ENCODE assay signal across 1 cellular context in the genomic region with DNA sequence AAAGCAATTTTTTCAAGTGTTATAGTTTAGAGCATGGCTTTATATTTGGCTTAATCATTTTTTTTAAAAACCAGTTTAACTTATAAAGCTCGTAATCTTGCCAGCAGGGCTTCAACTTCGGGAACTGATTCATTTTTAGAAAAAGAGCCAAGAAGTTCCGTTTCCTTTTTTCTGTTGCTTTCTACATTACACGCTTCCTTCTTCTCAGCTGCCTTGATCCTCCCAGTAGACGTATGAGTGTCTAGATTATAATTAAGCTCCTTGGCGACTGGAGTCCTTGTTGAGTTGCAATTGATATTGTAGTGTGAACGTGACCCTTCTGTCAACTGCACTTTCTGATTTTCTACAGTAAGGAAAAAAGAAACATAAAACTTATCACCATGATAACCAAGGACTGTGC.
TF ChIP-seq lines count a peak whose summit lies in the region.

No MANE protein-coding gene starts in this region.

TF ChIP-seq in SK-N-SH treated with all-trans-retinoic acid at 6 μM for 48 hours, 23 proteins besides CTCF, POLR2A, EP300 and RAD21 (continued from another document):
- TF ChIP-seq, protein P1, sequence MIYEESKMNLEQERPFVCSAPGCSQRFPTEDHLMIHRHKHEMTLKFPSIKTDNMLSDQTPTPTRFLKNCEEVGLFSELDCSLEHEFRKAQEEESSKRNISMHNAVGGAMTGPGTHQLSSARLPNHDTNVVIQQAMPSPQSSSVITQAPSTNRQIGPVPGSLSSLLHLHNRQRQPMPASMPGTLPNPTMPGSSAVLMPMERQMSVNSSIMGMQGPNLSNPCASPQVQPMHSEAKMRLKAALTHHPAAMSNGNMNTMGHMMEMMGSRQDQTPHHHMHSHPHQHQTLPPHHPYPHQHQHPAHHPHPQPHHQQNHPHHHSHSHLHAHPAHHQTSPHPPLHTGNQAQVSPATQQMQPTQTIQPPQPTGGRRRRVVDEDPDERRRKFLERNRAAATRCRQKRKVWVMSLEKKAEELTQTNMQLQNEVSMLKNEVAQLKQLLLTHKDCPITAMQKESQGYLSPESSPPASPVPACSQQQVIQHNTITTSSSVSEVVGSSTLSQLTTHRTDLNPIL (CRISPR knock-in tag; IDR thresholded peaks at IDR 0.05; ENCODE audit: low read depth) = no peak
- TF ChIP-seq TCF4 (CRISPR knock-in tag; IDR thresholded peaks at IDR 0.05; ENCODE audit: borderline replicate concordance) (no peak), GLIS3 (CRISPR knock-in tag; IDR thresholded peaks at IDR 0.05) (no peak), ZFP3 (CRISPR knock-in tag; IDR thresholded peaks at IDR 0.05) (no peak), ZNF8 (CRISPR knock-in tag; IDR thresholded peaks at IDR 0.05) (no peak), ZFP30 (CRISPR knock-in tag; IDR thresholded peaks at IDR 0.05) (no peak), OSR1 (CRISPR knock-in tag; IDR thresholded peaks at IDR 0.05) (no peak), SNAI2 (CRISPR knock-in tag; IDR thresholded peaks at IDR 0.05) (no peak)
- TF ChIP-seq, protein P2, sequence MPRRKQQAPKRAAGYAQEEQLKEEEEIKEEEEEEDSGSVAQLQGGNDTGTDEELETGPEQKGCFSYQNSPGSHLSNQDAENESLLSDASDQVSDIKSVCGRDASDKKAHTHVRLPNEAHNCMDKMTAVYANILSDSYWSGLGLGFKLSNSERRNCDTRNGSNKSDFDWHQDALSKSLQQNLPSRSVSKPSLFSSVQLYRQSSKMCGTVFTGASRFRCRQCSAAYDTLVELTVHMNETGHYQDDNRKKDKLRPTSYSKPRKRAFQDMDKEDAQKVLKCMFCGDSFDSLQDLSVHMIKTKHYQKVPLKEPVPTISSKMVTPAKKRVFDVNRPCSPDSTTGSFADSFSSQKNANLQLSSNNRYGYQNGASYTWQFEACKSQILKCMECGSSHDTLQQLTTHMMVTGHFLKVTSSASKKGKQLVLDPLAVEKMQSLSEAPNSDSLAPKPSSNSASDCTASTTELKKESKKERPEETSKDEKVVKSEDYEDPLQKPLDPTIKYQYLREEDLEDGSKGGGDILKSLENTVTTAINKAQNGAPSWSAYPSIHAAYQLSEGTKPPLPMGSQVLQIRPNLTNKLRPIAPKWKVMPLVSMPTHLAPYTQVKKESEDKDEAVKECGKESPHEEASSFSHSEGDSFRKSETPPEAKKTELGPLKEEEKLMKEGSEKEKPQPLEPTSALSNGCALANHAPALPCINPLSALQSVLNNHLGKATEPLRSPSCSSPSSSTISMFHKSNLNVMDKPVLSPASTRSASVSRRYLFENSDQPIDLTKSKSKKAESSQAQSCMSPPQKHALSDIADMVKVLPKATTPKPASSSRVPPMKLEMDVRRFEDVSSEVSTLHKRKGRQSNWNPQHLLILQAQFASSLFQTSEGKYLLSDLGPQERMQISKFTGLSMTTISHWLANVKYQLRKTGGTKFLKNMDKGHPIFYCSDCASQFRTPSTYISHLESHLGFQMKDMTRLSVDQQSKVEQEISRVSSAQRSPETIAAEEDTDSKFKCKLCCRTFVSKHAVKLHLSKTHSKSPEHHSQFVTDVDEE (CRISPR knock-in tag; IDR thresholded peaks at IDR 0.05) = no peak
